ENCODE assay signal across 8 cellular contexts in the genomic region with DNA sequence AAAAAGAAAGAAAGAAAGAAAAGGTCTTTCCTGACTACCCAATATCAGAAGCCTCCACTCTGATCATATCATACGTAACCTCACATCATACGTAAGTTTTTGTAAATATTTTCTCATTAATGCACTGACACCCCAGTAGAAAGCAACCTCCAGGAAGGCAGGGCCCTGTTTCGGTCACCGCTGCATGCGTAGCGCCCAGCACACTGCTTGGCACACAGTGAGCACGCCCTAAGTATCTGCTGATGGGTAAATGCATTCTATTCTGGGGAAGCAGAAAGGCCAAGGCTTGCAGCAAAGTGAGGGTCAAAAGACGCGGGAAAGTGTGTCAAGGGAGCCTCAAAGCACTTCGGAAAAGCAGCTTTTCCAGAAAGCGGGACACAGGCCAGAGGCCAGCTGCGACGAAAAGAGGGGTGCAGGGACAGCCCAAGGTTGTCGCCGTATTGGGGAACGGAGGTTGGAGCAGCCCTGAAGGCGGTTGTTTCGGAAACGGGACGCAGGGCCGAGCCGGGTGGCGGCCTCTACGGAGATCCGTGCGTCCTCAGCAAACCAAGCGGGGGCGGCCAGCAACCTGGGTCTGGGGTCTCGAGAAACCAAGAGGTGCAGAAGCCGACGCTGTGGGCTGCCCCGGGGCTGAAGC. TPM values are rescaled to one million over a fixed set of nuclear protein-coding genes. Genes with fewer than 3 reads are reported as not detected.
DNase-seq lines count a peak whose midpoint lies in the region; ATAC-seq and TF ChIP-seq lines count a peak whose summit lies in the region.

No MANE protein-coding gene starts in this region.

- H3K4me1 ChIP-seq in heart left ventricle (peaks cover 4 to 61% (median 44%) of the 10 kb centered on the region in 12 donors), gastrocnemius medialis (peaks cover 42 to 50% of the 10 kb centered on the region in 2 donors)

- H3K36me3 ChIP-seq in heart left ventricle = peaks cover 0 to 37% (median 27%) of the 10 kb centered on the region in 9 donors
- peaks cover 0 to 9% of the 10 kb centered on the region in 2 donors for H3K36me3 ChIP-seq in gastrocnemius medialis

- TF ChIP-seq POLR2A in heart left ventricle (IDR thresholded peaks at IDR 0.05) (no peak), gastrocnemius medialis (IDR thresholded peaks at IDR 0.05) (no peak)

- H3K27ac ChIP-seq in heart left ventricle (peak overlapping the region in 11 of 12 donors; percentile 75 to 97 (median 93)), gastrocnemius medialis (peak overlapping the region; percentile 88 to 98 (median 92))

- H3K4me3 ChIP-seq in heart left ventricle = peak overlapping the region; percentile 76 to 100 (median 94)
- H3K4me3 ChIP-seq in fibroblast of the aortic adventitia (ENCODE audit: low read depth, low read length) = peak overlapping the region; percentile 98
- peak overlapping the region; percentile 80 to 96 (median 93) for H3K4me3 ChIP-seq in gastrocnemius medialis

- DNase-seq in heart left ventricle (no peak), cardiac septum (ENCODE audit: low spot score) (no peak), fibroblast of the aortic adventitia (ENCODE audit: low read depth) (no peak), gastrocnemius medialis (no peak)

- intact Hi-C loops in heart left ventricle (cut with DNase I) = loop anchor here in 5 of 10 donors (1.0 to 10.0 kb wide), 4 partner anchors 115 to 128 kb away; a partner anchor contains a TSS
- intact Hi-C loops in cardiac septum (cut with DNase I) = loop anchor here (2.0 kb wide), 1 partner anchor 127 kb away; a partner anchor contains a TSS
- intact Hi-C loops in gastrocnemius medialis (cut with DNase I; ENCODE audit: low total_unique reads) = loop anchor here (2.0 to 10.0 kb wide), 5 partner anchors 87 to 685 kb away; a partner anchor contains a TSS

- no peak for TF ChIP-seq CTCF in heart left ventricle (IDR thresholded peaks at IDR 0.05)
- no peak for TF ChIP-seq CTCF in fibroblast of the aortic adventitia (IDR thresholded peaks at IDR 0.05; ENCODE audit: insufficient read depth, low read length)
- no peak for TF ChIP-seq CTCF in gastrocnemius medialis (IDR thresholded peaks at IDR 0.05 in 4 of 5, conservative IDR thresholded peaks at IDR 0.05 in 1 of 5)

- H3K27me3 ChIP-seq in heart left ventricle = no peaks in the 10 kb centered on the region
- H3K27me3 ChIP-seq in gastrocnemius medialis = no peaks in the 10 kb centered on the region

- H3K9me3 ChIP-seq in heart left ventricle (no peaks in the 10 kb centered on the region), gastrocnemius medialis (no peaks in the 10 kb centered on the region)

- in situ Hi-C loops in gastrocnemius medialis (cut with MboI; ENCODE audit: low sequenced_read_pairs in 4 of 4) = no loop called here

- ATAC-seq in heart left ventricle (peak in 2 of 4 donors; percentile 1 to 6), SK-N-SH treated with all-trans-retinoic acid at 6 μM for 48 hours (peak; percentile 11), gastrocnemius medialis (no peak), GM19397 (IDR thresholded peaks at IDR 0.05; ENCODE audit: unreplicated experiment) (no peak), GM18868 (IDR thresholded peaks at IDR 0.05; ENCODE audit: unreplicated experiment) (no peak), HG02642 (IDR thresholded peaks at IDR 0.05; ENCODE audit: poor library complexity, unreplicated experiment) (no peak)

- 6 to 8% (median 7%) methylated on average over 28 to 32 of the region's 32 CpGs for WGBS in heart left ventricle, 4 donors

TF ChIP-seq in SK-N-SH treated with all-trans-retinoic acid at 6 μM for 48 hours, 23 proteins besides CTCF, POLR2A, EP300 and RAD21:
- TF ChIP-seq, protein P1, sequence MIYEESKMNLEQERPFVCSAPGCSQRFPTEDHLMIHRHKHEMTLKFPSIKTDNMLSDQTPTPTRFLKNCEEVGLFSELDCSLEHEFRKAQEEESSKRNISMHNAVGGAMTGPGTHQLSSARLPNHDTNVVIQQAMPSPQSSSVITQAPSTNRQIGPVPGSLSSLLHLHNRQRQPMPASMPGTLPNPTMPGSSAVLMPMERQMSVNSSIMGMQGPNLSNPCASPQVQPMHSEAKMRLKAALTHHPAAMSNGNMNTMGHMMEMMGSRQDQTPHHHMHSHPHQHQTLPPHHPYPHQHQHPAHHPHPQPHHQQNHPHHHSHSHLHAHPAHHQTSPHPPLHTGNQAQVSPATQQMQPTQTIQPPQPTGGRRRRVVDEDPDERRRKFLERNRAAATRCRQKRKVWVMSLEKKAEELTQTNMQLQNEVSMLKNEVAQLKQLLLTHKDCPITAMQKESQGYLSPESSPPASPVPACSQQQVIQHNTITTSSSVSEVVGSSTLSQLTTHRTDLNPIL (CRISPR knock-in tag; IDR thresholded peaks at IDR 0.05; ENCODE audit: low read depth) = no peak
- TF ChIP-seq ZNF8 (CRISPR knock-in tag; IDR thresholded peaks at IDR 0.05) = no peak
- no peak for TF ChIP-seq OSR1 (CRISPR knock-in tag; IDR thresholded peaks at IDR 0.05)
- TF ChIP-seq, protein P2, sequence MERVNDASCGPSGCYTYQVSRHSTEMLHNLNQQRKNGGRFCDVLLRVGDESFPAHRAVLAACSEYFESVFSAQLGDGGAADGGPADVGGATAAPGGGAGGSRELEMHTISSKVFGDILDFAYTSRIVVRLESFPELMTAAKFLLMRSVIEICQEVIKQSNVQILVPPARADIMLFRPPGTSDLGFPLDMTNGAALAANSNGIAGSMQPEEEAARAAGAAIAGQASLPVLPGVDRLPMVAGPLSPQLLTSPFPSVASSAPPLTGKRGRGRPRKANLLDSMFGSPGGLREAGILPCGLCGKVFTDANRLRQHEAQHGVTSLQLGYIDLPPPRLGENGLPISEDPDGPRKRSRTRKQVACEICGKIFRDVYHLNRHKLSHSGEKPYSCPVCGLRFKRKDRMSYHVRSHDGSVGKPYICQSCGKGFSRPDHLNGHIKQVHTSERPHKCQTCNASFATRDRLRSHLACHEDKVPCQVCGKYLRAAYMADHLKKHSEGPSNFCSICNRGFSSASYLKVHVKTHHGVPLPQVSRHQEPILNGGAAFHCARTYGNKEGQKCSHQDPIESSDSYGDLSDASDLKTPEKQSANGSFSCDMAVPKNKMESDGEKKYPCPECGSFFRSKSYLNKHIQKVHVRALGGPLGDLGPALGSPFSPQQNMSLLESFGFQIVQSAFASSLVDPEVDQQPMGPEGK (CRISPR knock-in tag; IDR thresholded peaks at IDR 0.05; ENCODE audit: borderline replicate concordance) = no peak

RNA-seq across cellular contexts. Expression of a gene that starts 0.5 kb away (rescaled TPM):
- total RNA-seq in heart left ventricle = 10 to 100 TPM; 34.2 to 53.4 (median 41.9) TPM
- polyA plus RNA-seq in heart left ventricle = 10 to 100 TPM; 28.7 to 41.0 TPM
- 41.6 TPM for total RNA-seq in cardiac septum
- 22.6 and 32.4 TPM in 2 replicates for total RNA-seq in fibroblast of the aortic adventitia (ENCODE audit: low replicate concordance)
- 10 to 100 TPM; 29.7 to 51.0 (median 39.8) TPM for total RNA-seq in gastrocnemius medialis

RNA-seq across cellular contexts. Expression of a gene that starts 0.8 kb away (rescaled TPM):
- 10 to 100 TPM; 26.5 to 46.4 (median 32.0) TPM for total RNA-seq in heart left ventricle
- 10 to 100 TPM; 15.7 to 28.5 TPM for polyA plus RNA-seq in heart left ventricle
- 46.8 TPM for total RNA-seq in cardiac septum
- total RNA-seq in fibroblast of the aortic adventitia (ENCODE audit: low replicate concordance) = 32.4 and 34.6 TPM in 2 replicates
- total RNA-seq in gastrocnemius medialis = 10 to 100 TPM; 31.3 to 48.5 (median 41.7) TPM

RNA-seq across cellular contexts. Expression of a gene that starts 46.7 kb away (rescaled TPM):
- 1 to 10 TPM in 2 of 9 donors, under 1 TPM in 6, not detected in 1; 0.38 to 1.4 (median 0.65) TPM for total RNA-seq in heart left ventricle
- under 1 TPM; 0.04 to 0.19 TPM for polyA plus RNA-seq in heart left ventricle
- total RNA-seq in cardiac septum = 0.89 TPM
- 0.27 TPM in 1 of 2 replicates, not detected in the other for total RNA-seq in fibroblast of the aortic adventitia (ENCODE audit: low replicate concordance)
- under 1 TPM in 2 of 4 donors, not detected in 2; 0.70 to 0.98 TPM for total RNA-seq in gastrocnemius medialis
